Comparison of ENCODE assay signal across 1 cellular context in the genomic region with DNA sequence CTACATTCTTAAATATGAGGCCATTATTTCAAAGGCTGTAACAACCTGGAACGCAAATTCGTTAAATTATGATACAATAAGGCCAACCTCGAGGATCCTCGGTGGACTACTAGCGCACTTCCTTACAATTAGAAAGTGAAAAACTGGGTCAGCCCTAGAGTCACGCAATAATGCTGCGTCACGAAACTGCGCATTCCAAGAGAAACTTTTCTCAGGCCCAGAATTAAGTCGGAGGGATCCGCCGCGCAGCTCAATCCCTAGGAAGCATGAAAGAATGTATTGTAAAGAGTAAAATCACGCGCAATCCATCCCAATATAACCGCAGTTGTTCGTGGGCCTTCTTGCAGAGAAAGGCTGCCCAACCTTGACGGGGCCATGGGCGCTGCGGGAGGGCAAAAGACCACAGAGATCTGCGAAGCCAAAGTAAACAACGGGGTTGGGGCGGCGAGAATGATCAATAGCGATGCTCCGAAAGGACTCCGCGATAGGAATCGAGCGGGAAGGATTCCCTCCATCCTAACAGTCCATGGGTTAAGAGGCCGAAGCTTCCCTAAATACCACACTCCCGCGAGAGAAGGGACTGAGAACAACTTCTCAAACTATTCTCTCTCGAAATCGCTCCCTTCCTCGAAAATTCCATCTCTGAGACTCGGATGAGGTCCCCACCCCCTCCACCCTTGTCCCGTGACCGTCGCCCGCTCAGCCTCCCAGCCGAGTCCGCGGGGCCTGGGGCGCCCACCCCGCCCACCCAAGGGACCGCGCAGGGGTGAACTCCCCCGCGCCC.
A peak's percentile ranks its signal among the peaks of the same experiment; 100 is the strongest.
TF ChIP-seq lines count a peak whose summit lies in the region.

No MANE protein-coding gene starts in this region.

TF ChIP-seq in GM12878, 131 proteins besides CTCF, POLR2A, EP300 and RAD21:
- no peak for TF ChIP-seq ESRRA (IDR thresholded peaks at IDR 0.05; ENCODE audit: low read length)
- peak; percentile 43 for TF ChIP-seq RUNX3 (IDR thresholded peaks at IDR 0.05; ENCODE audit: low read length)
- TF ChIP-seq CHD2 (IDR thresholded peaks at IDR 0.05; ENCODE audit: borderline replicate concordance, low read depth, low read length) = 0 out of 2 replicates have a peak, but pooled peaks have one; percentile 3
- peak; percentile 67 to 81 for TF ChIP-seq IKZF2 (IDR thresholded peaks at IDR 0.05)
- TF ChIP-seq ATF7 (IDR thresholded peaks at IDR 0.05; ENCODE audit: low read depth) = peak; percentile 22; the same call in 1 of the 2 replicates
- 0 out of 2 replicates have a peak, but pooled peaks have one; percentile 15 for TF ChIP-seq IRF4 (IDR thresholded peaks at IDR 0.05; ENCODE audit: low read depth, low read length)
- TF ChIP-seq BACH1 (IDR thresholded peaks at IDR 0.05; ENCODE audit: borderline replicate concordance) = peak; percentile 86
- peak; percentile 14; the same call in 1 of the 2 replicates for TF ChIP-seq BCL11A (IDR thresholded peaks at IDR 0.05; ENCODE audit: low read depth, low read length)
- TF ChIP-seq CREM (IDR thresholded peaks at IDR 0.05; ENCODE audit: low read depth) = peak; percentile 84
- peak; percentile 90 for TF ChIP-seq CREB1 (IDR thresholded peaks at IDR 0.05; ENCODE audit: low read depth)
- TF ChIP-seq DPF2 (IDR thresholded peaks at IDR 0.05) = peak; percentile 45; the same call in 1 of the 2 replicates
- TF ChIP-seq IKZF1 (conservative IDR thresholded peaks at IDR 0.05) = peak; percentile 52; the same call in 1 of the 2 replicates
- TF ChIP-seq MTA2 (IDR thresholded peaks at IDR 0.05; ENCODE audit: low read depth) = peak; percentile 59; the same call in 1 of the 2 replicates
- TF ChIP-seq, protein P1, sequence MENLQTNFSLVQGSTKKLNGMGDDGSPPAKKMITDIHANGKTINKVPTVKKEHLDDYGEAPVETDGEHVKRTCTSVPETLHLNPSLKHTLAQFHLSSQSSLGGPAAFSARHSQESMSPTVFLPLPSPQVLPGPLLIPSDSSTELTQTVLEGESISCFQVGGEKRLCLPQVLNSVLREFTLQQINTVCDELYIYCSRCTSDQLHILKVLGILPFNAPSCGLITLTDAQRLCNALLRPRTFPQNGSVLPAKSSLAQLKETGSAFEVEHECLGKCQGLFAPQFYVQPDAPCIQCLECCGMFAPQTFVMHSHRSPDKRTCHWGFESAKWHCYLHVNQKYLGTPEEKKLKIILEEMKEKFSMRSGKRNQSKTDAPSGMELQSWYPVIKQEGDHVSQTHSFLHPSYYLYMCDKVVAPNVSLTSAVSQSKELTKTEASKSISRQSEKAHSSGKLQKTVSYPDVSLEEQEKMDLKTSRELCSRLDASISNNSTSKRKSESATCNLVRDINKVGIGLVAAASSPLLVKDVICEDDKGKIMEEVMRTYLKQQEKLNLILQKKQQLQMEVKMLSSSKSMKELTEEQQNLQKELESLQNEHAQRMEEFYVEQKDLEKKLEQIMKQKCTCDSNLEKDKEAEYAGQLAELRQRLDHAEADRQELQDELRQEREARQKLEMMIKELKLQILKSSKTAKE (IDR thresholded peaks at IDR 0.05; ENCODE audit: low read depth, poor library complexity, severe bottlenecking) = peak; percentile 32
- no peak for TF ChIP-seq ZNF217 (IDR thresholded peaks at IDR 0.05)
- TF ChIP-seq EED (IDR thresholded peaks at IDR 0.05; ENCODE audit: low read depth) = peak; percentile 54
- TF ChIP-seq EGR1 (IDR thresholded peaks at IDR 0.05; ENCODE audit: borderline replicate concordance in 1 of 2, low read depth in 2 of 2, low read length in 2 of 2) = peak in 1 of 2 experiments; percentile 49; a peak in 1 of 3 replicates
- TF ChIP-seq SRF (IDR thresholded peaks at IDR 0.05; ENCODE audit: low read depth in 2 of 2, low read length in 2 of 2) = no peak
- peak; percentile 48; the same call in 1 of the 2 replicates for TF ChIP-seq SPI1 (IDR thresholded peaks at IDR 0.05; ENCODE audit: borderline replicate concordance, insufficient read depth, low read depth, low read length)
- no peak for TF ChIP-seq SREBF1 (IDR thresholded peaks at IDR 0.05; ENCODE audit: low read length)
- no peak for TF ChIP-seq MLLT1 (IDR thresholded peaks at IDR 0.05)
- TF ChIP-seq, protein P2, sequence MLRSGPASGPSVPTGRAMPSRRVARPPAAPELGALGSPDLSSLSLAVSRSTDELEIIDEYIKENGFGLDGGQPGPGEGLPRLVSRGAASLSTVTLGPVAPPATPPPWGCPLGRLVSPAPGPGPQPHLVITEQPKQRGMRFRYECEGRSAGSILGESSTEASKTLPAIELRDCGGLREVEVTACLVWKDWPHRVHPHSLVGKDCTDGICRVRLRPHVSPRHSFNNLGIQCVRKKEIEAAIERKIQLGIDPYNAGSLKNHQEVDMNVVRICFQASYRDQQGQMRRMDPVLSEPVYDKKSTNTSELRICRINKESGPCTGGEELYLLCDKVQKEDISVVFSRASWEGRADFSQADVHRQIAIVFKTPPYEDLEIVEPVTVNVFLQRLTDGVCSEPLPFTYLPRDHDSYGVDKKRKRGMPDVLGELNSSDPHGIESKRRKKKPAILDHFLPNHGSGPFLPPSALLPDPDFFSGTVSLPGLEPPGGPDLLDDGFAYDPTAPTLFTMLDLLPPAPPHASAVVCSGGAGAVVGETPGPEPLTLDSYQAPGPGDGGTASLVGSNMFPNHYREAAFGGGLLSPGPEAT (IDR thresholded peaks at IDR 0.05; ENCODE audit: low read depth) = 0 out of 2 replicates have a peak, but pooled peaks have one; percentile 45
